Comparison of ENCODE assay signal across 9 cellular contexts in the genomic region with DNA sequence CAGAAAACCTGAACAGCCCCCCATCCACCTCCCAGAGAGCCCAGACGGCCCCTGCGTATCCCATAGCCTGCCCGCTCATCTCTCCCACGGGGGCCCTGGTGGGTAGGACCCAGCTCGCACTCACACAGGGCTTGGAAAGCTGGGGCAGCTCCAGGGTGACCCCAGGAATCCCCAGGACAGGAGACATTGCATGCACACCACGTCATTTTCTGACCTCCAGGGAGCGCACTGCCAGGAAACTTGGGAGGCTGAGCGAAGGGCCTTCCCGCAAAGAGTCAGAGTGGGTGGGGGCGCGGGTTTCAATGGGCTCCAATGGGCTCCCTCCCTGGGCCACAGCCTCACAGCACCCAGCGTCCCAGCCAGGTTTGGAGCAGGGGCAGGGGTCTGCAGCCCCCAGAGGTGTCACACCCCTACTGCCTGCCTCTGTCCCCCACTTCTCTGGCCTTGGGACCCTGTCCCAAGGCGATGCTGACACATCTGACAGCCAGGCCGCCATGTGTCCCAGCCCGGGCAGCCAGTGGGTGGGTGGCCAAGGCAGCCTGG. TPM values are rescaled to one million over a fixed set of nuclear protein-coding genes. Genes with fewer than 3 reads are reported as not detected.
DNase-seq lines count a peak whose midpoint lies in the region; ATAC-seq and TF ChIP-seq lines count a peak whose summit lies in the region.
"Had no signal": no experiment of that assay in that cellular context is flagged by ENCODE, and none has a peak within 500 bp of the region (broad histone marks: within the 10 kb centered on the region; RNA-seq: fewer than 3 reads in every experiment).

No MANE protein-coding gene starts in this region.

- TF ChIP-seq CTCF in GM06990 (IDR thresholded peaks at IDR 0.05; ENCODE audit: insufficient read depth, low read length, poor library complexity, severe bottlenecking): peak; percentile 37
- peak; percentile 32 for TF ChIP-seq CTCF in OCI-LY3 (IDR thresholded peaks at IDR 0.05; ENCODE audit: low read depth, low read length)
- TF ChIP-seq CTCF in sigmoid colon (IDR thresholded peaks at IDR 0.05): no peak

- no peaks in the 10 kb centered on the region for H3K4me1 ChIP-seq in OCI-LY3 (ENCODE audit: low read length)
- H3K4me1 ChIP-seq in sigmoid colon: peaks cover 0 to 15% (median 13%) of the 10 kb centered on the region in 4 donors

- H2AFZ ChIP-seq in OCI-LY3 (ENCODE audit: low read depth, low read length): no peak overlapping the region

- peaks cover 0 to 1% of the 10 kb centered on the region in 2 donors for H3K9me3 Mint-ChIP-seq in activated naive CD4-positive, alpha-beta T cell treated with anti-CD3 and anti-CD28 coated beads, Interleukin-2, amount 50 U/mL, for 72 hours
- H3K9me3 Mint-ChIP-seq: neural crest cell had no signal

- no peak for TF ChIP-seq POLR2A in sigmoid colon (IDR thresholded peaks at IDR 0.05)

- H3K9me3 ChIP-seq in OCI-LY3 (ENCODE audit: insufficient read depth, low read length): no peaks in the 10 kb centered on the region
- H3K9me3 ChIP-seq in sigmoid colon: no peaks in the 10 kb centered on the region

- H3K27ac ChIP-seq in OCI-LY3 (ENCODE audit: low read length) (no peak overlapping the region), epithelial cell of prostate (peak overlapping the region; percentile 30), sigmoid colon (no peak overlapping the region)

- H3K4me3 ChIP-seq in GM06990 (replicated peaks; ENCODE audit: low read depth, low read length) (no peak overlapping the region), OCI-LY3 (ENCODE audit: low read length) (no peak overlapping the region), sigmoid colon (no peak overlapping the region)

- H3K27me3 ChIP-seq in GM06990 (replicated peaks; ENCODE audit: control insufficient read depth, insufficient read depth, low read length) (no peaks in the 10 kb centered on the region; the same call in 1 of the 2 replicates), OCI-LY3 (ENCODE audit: low read depth, low read length) (peaks cover 38% of the 10 kb centered on the region), sigmoid colon (peaks cover 0 to 3% (median 0%) of the 10 kb centered on the region in 3 donors)

- no peaks in the 10 kb centered on the region for H4K20me1 ChIP-seq in OCI-LY3 (ENCODE audit: insufficient read depth, low read length)

- H3K9ac ChIP-seq in OCI-LY3 (ENCODE audit: low read length): no peak overlapping the region

- no peak for TF ChIP-seq EP300 in sigmoid colon (IDR thresholded peaks at IDR 0.05)

- no peaks in the 10 kb centered on the region for H3K79me2 ChIP-seq in OCI-LY3 (ENCODE audit: low read length)

- ATAC-seq in activated naive CD4-positive, alpha-beta T cell treated with anti-CD3 and anti-CD28 coated beads, Interleukin-2, amount 50 U/mL, for 72 hours: no peak
- ATAC-seq in HG03280 (IDR thresholded peaks at IDR 0.05; ENCODE audit: unreplicated experiment): no peak

- H3K36me3 ChIP-seq in GM06990 (ENCODE audit: control insufficient read depth, insufficient read depth, low read length) (no peaks in the 10 kb centered on the region), OCI-LY3 (replicated peaks; ENCODE audit: low read depth, low read length) (no peaks in the 10 kb centered on the region), sigmoid colon (no peaks in the 10 kb centered on the region)

- intact Hi-C loops in sigmoid colon (cut with DNase I): no loop called here

- H3K27ac Mint-ChIP-seq in activated naive CD4-positive, alpha-beta T cell treated with anti-CD3 and anti-CD28 coated beads, Interleukin-2, amount 50 U/mL, for 72 hours: no peak overlapping the region

- 20 to 76% methylated on average over 15 of the region's 15 CpGs for WGBS in sigmoid colon, 2 donors

- no peak overlapping the region for H3K4me2 ChIP-seq in OCI-LY3 (ENCODE audit: low read length)

- no peak for DNase-seq in GM06990 (ENCODE audit: extremely low read depth, insufficient read length)
- DNase-seq in epithelial cell of prostate (ENCODE audit: low read depth, low spot score): no peak
- DNase-seq in sigmoid colon: peak; percentile 64
- no peak for DNase-seq in NCI-H1436 treated with DMSO at 0.1 percent for 48 hours (lab: John Stamatoyannopoulos, UW)
- DNase-seq in T1000 (lab: John Stamatoyannopoulos, UW): no peak
- no peak for DNase-seq in activated naive CD4-positive, alpha-beta T cell treated with anti-CD3 and anti-CD28 coated beads, Interleukin-2, amount 50 U/mL, for 72 hours (ENCODE audit: low spot score in 2 of 2)

- H3K36me3 Mint-ChIP-seq in activated naive CD4-positive, alpha-beta T cell treated with anti-CD3 and anti-CD28 coated beads, Interleukin-2, amount 50 U/mL, for 72 hours: no peaks in the 10 kb centered on the region

RNA-seq across cellular contexts. Expression of gene SYT8, which starts 8.2 kb away (rescaled TPM):
- total RNA-seq in sigmoid colon: not detected
- polyA plus RNA-seq in sigmoid colon: 1 to 10 TPM in 2 of 3 donors, not detected in 1; 1.8 to 5.4 TPM
- total RNA-seq in activated naive CD4-positive, alpha-beta T cell treated with anti-CD3 and anti-CD28 coated beads, Interleukin-2, amount 50 U/mL, for 72 hours: not detected
- total RNA-seq: neural crest cell had no signal

RNA-seq across cellular contexts. Expression of gene TNNI2, which starts 12.2 kb away (rescaled TPM):
- not detected for total RNA-seq in sigmoid colon
- polyA plus RNA-seq in sigmoid colon: 1 to 10 TPM in 2 of 3 donors, not detected in 1; 1.7 to 2.4 TPM
- not detected for total RNA-seq in activated naive CD4-positive, alpha-beta T cell treated with anti-CD3 and anti-CD28 coated beads, Interleukin-2, amount 50 U/mL, for 72 hours
- total RNA-seq: neural crest cell had no signal

RNA-seq across cellular contexts. Expression of gene LSP1, which starts 26.3 kb away (rescaled TPM):
- total RNA-seq in sigmoid colon: 10 to 100 TPM in 2 of 4 donors, 1 to 10 TPM in 2; 8.7 to 32.7 (median 12.4) TPM
- polyA plus RNA-seq in sigmoid colon: 10 to 100 TPM; 46.0 to 80.2 (median 55.9) TPM
- total RNA-seq in activated naive CD4-positive, alpha-beta T cell treated with anti-CD3 and anti-CD28 coated beads, Interleukin-2, amount 50 U/mL, for 72 hours: 100 to 1,000 TPM; 102 to 263 TPM
- total RNA-seq: neural crest cell had no signal

Comparison
In these comparisons a context has a peak if more than half of its experiments do, and no peak if none do; other contexts are left out.
1. CTCF ChIP-seq: peak in GM06990 (single experiment) and OCI-LY3 (single experiment); none in sigmoid colon (0 of 4).